ENCODE assay signal across 12 cellular contexts in genomic region chr4:10732235-10732975, GRCh38.
DNase-seq lines count a peak whose midpoint lies in the region; ATAC-seq and TF ChIP-seq lines count a peak whose summit lies in the region.
"Had no signal": no experiment of that assay in that cellular context is flagged by ENCODE, and none has a peak within 500 bp of the region (broad histone marks: within the 10 kb centered on the region; RNA-seq: fewer than 3 reads in every experiment).

No MANE protein-coding gene starts in this region.

- H4K20me1 ChIP-seq in BLaER1 treated with 17β-estradiol and CSF1 and Interleukin-3, amounts not matched to agents 10 nM and 100 nM: no peaks in the 10 kb centered on the region

- POLR2A ChIA-PET in HEK293T (lab: Yijun Ruan, JAX): no interaction called here

- H3K27me3 Mint-ChIP-seq in activated naive CD8-positive, alpha-beta T cell: no peaks in the 10 kb centered on the region
- no peaks in the 10 kb centered on the region for H3K27me3 Mint-ChIP-seq in nephron progenitor cell (ENCODE audit: low read depth, poor library complexity)

- peak; percentile 85 for DNase-seq in GM12865 (ENCODE audit: low read depth)
- DNase-seq in nephron progenitor cell: no peak
- DNase-seq in HEK293T (ENCODE audit: extremely low spot score): no peak
- DNase-seq in NCI-H2196 treated with DMSO at 0.1 percent for 48 hours (lab: John Stamatoyannopoulos, UW; ENCODE audit: unreplicated experiment): no peak
- no peak for DNase-seq in DMS 273 treated with DMSO at 0.1 percent for 48 hours (lab: John Stamatoyannopoulos, UW)
- DNase-seq: activated effector memory CD4-positive, alpha-beta T cell treated with anti-CD3 and anti-CD28 coated beads, Interleukin-2, amount 50 U/mL, for 16 hours; C1 segment of cervical spinal cord; retina; SK-N-SH had no signal

- H3K27me3 ChIP-seq in BLaER1 treated with 17β-estradiol and CSF1 and Interleukin-3, amounts not matched to agents 10 nM and 100 nM: no peaks in the 10 kb centered on the region

- no peak overlapping the region for H3K4me3 Mint-ChIP-seq in activated naive CD8-positive, alpha-beta T cell
- H3K4me3 Mint-ChIP-seq in nephron progenitor cell: no peak overlapping the region

- no peaks in the 10 kb centered on the region for H3K36me3 ChIP-seq in BLaER1 treated with 17β-estradiol and CSF1 and Interleukin-3, amounts not matched to agents 10 nM and 100 nM

- H3K4me3 ChIP-seq in BLaER1 treated with 17β-estradiol and CSF1 and Interleukin-3, amounts not matched to agents 10 nM and 100 nM: no peak overlapping the region
- H3K4me3 ChIP-seq in GM12865 (ENCODE audit: low read depth, low read length): peak overlapping the region; percentile 19; the same call in 1 of the 2 replicates

- H3K27ac ChIP-seq in BLaER1 treated with 17β-estradiol and CSF1 and Interleukin-3, amounts not matched to agents 10 nM and 100 nM: no peak overlapping the region

- peak; percentile 29 for ATAC-seq in HG02973 (IDR thresholded peaks at IDR 0.05; ENCODE audit: unreplicated experiment)

- H3K27ac Mint-ChIP-seq in activated naive CD8-positive, alpha-beta T cell: peak overlapping the region; percentile 75
- H3K27ac Mint-ChIP-seq in nephron progenitor cell: no peak overlapping the region

- no peaks in the 10 kb centered on the region for H3K9me3 Mint-ChIP-seq in activated naive CD8-positive, alpha-beta T cell (ENCODE audit: low read depth)
- H3K9me3 Mint-ChIP-seq in nephron progenitor cell: no peaks in the 10 kb centered on the region

- H3K4me2 ChIP-seq in BLaER1 treated with 17β-estradiol and CSF1 and Interleukin-3, amounts not matched to agents 10 nM and 100 nM: peak overlapping the region in 9 of 11 experiments; percentile 10 to 47 (median 29); a peak in 10 of 22 replicates
- H3K4me2 ChIP-seq: SK-N-SH had no signal

- no peak overlapping the region for H3K9ac ChIP-seq in BLaER1 treated with 17β-estradiol and CSF1 and Interleukin-3, amounts not matched to agents 10 nM and 100 nM
- H3K9ac ChIP-seq: SK-N-SH had no signal

- peaks cover 25% of the 10 kb centered on the region for H3K4me1 Mint-ChIP-seq in activated naive CD8-positive, alpha-beta T cell (ENCODE audit: low read depth)
- no peaks in the 10 kb centered on the region for H3K4me1 Mint-ChIP-seq in nephron progenitor cell

- H3K9me3 ChIP-seq in BLaER1 treated with 17β-estradiol and CSF1 and Interleukin-3, amounts not matched to agents 10 nM and 100 nM (replicated peaks in 1 of 11): no peaks in the 10 kb centered on the region; a peak in 1 of 22 replicates
- H3K9me3 ChIP-seq: SK-N-SH had no signal

- TF ChIP-seq CTCF in GM12865 (IDR thresholded peaks at IDR 0.05; ENCODE audit: insufficient read depth, low read depth, low read length, missing control alignments) (no peak), nephron progenitor cell (IDR thresholded peaks at IDR 0.05) (no peak)

- CTCF ChIA-PET in HEK293T (lab: Yijun Ruan, JAX): no interaction called here

- H3K36me3 Mint-ChIP-seq in activated naive CD8-positive, alpha-beta T cell: no peaks in the 10 kb centered on the region
- H3K36me3 Mint-ChIP-seq in nephron progenitor cell (ENCODE audit: low read depth): no peaks in the 10 kb centered on the region

- peaks cover 0 to 10% (median 9%) of the 10 kb centered on the region in 10 experiments; a peak in 12 of 20 replicates for H3K4me1 ChIP-seq in BLaER1 treated with 17β-estradiol and CSF1 and Interleukin-3, amounts not matched to agents 10 nM and 100 nM

TF ChIP-seq in HEK293T, 16 proteins besides CTCF, POLR2A, EP300 and RAD21:
- no peak for TF ChIP-seq ELF4 (IDR thresholded peaks at IDR 0.05)
- TF ChIP-seq ZNF384 (IDR thresholded peaks at IDR 0.05): no peak
- no peak for TF ChIP-seq SUZ12 (IDR thresholded peaks at IDR 0.05)
- no peak for TF ChIP-seq FOXM1 (IDR thresholded peaks at IDR 0.05; ENCODE audit: borderline replicate concordance)
- no peak for TF ChIP-seq BHLHE40 (IDR thresholded peaks at IDR 0.05; ENCODE audit: borderline replicate concordance)
- no peak for TF ChIP-seq LEF1 (IDR thresholded peaks at IDR 0.05; ENCODE audit: borderline replicate concordance)
- no peak for TF ChIP-seq FOXA1 (IDR thresholded peaks at IDR 0.05)
- no peak for TF ChIP-seq HDGF (IDR thresholded peaks at IDR 0.05; ENCODE audit: borderline replicate concordance)
- no peak for TF ChIP-seq NFRKB (IDR thresholded peaks at IDR 0.05)
- TF ChIP-seq L3MBTL2 (conservative IDR thresholded peaks at IDR 0.05): no peak
- no peak for TF ChIP-seq SP1 (IDR thresholded peaks at IDR 0.05)
- TF ChIP-seq TARDBP (IDR thresholded peaks at IDR 0.05): no peak
- TF ChIP-seq FOXK2 (IDR thresholded peaks at IDR 0.05): no peak
- TF ChIP-seq ARNT (IDR thresholded peaks at IDR 0.05): no peak
- TF ChIP-seq PKNOX1 (IDR thresholded peaks at IDR 0.05): no peak
- TF ChIP-seq CTBP1 (IDR thresholded peaks at IDR 0.05; ENCODE audit: borderline replicate concordance): no peak
